ENCODE assay signal across 8 cellular contexts in the genomic region with DNA sequence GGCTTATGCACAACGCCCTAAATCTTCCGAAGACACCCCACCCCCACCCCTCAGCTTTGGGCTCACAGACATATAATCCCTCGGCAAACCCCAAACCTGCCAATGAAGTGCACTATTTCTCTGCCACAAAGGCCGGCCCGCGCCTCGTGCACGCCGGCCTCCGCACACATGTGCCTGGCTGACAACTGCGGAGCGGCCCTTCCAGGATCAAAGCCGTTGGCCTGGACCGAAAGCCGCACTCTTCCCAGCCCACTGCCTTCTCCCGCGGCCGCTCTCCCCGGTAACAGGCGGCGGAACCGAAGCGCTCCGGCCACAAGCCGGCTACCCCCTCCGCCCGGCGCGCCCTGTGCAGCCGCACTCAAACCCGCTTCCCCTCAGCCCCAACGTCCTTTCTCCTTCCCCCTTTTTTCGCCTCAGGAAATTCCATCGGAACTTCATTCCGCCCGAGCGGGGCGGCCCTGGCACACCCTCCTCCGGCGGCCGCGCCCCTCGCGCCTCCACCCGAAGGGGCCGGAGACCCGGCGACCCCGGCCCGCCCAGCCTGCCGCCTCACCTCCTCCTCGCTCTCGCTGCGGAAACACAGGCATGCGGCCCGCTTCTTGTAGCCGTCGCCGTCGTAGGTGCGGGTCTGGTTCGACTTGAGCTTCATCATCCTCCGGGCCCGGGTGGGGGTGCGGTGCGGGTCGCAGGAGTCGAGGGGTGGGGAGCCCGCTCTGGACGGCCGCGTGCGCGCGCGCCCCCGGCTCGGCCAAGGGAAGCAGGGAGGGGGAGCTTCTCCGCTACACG. TPM values are rescaled to one million over a fixed set of nuclear protein-coding genes. Genes with fewer than 3 reads are reported as not detected.
DNase-seq lines count a peak whose midpoint lies in the region; ATAC-seq and TF ChIP-seq lines count a peak whose summit lies in the region.

No MANE protein-coding gene starts in this region.

- peaks cover 1% of the 10 kb centered on the region for H3K36me3 Mint-ChIP-seq in activated naive CD4-positive, alpha-beta T cell treated with anti-CD3 and anti-CD28 coated beads, Interleukin-2, amount 10 ng/mL, durations not matched to agents 7 days and 5 days

- H3K4me3 ChIP-seq in upper lobe of right lung = peak overlapping the region; percentile 97

- DNase-seq in Daoy (ENCODE audit: low read depth) (peak; percentile 71), KBM-7 (peak; percentile 77), SHP77 treated with DMSO at 0.1 percent for 48 hours (lab: John Stamatoyannopoulos, UW) (peak; percentile 37), cardiac septum (ENCODE audit: low spot score) (peak; percentile 83), pons (ENCODE audit: low spot score) (peak; percentile 39), upper lobe of right lung (peak; percentile 85)
- peak; percentile 59 for DNase-seq in activated naive CD4-positive, alpha-beta T cell treated with anti-CD3 and anti-CD28 coated beads, Interleukin-2, amount 10 ng/mL, durations not matched to agents 7 days and 5 days

- H3K4me1 Mint-ChIP-seq in activated naive CD4-positive, alpha-beta T cell treated with anti-CD3 and anti-CD28 coated beads, Interleukin-2, amount 10 ng/mL, durations not matched to agents 7 days and 5 days = peaks cover 16% of the 10 kb centered on the region

- no peak overlapping the region for H3K4me3 Mint-ChIP-seq in activated naive CD4-positive, alpha-beta T cell treated with anti-CD3 and anti-CD28 coated beads, Interleukin-2, amount 10 ng/mL, durations not matched to agents 7 days and 5 days

- H3K9me3 ChIP-seq in upper lobe of right lung = no peaks in the 10 kb centered on the region

- no peaks in the 10 kb centered on the region for H3K36me3 ChIP-seq in upper lobe of right lung

- in situ Hi-C loops in KBM-7 (cut with MboI; ENCODE audit: low pct_unique_long_range_greater_than_20kb, low sequenced_read_pairs) = no loop called here

- no peak for TF ChIP-seq CTCF in upper lobe of right lung (IDR thresholded peaks at IDR 0.05)

- peaks cover 3% of the 10 kb centered on the region for H3K27me3 Mint-ChIP-seq in activated naive CD4-positive, alpha-beta T cell treated with anti-CD3 and anti-CD28 coated beads, Interleukin-2, amount 10 ng/mL, durations not matched to agents 7 days and 5 days

- peaks cover 24% of the 10 kb centered on the region for H3K4me1 ChIP-seq in upper lobe of right lung

- no peaks in the 10 kb centered on the region for H3K27me3 ChIP-seq in upper lobe of right lung

- H3K9me3 Mint-ChIP-seq in activated naive CD4-positive, alpha-beta T cell treated with anti-CD3 and anti-CD28 coated beads, Interleukin-2, amount 10 ng/mL, durations not matched to agents 7 days and 5 days = peaks cover 7% of the 10 kb centered on the region

- peak overlapping the region; percentile 91 for H3K27ac ChIP-seq in upper lobe of right lung

- H3K27ac Mint-ChIP-seq in activated naive CD4-positive, alpha-beta T cell treated with anti-CD3 and anti-CD28 coated beads, Interleukin-2, amount 10 ng/mL, durations not matched to agents 7 days and 5 days = no peak overlapping the region

- ATAC-seq in GM21717 (IDR thresholded peaks at IDR 0.05; ENCODE audit: unreplicated experiment) (peak; percentile 32), upper lobe of right lung (peak; percentile 53)

- intact Hi-C loops in cardiac septum (cut with DNase I) = loop anchor here (1.0 to 5.0 kb wide), 3 partner anchors 55 to 143 kb away; partner anchors contain the start of gene SMIM29
- intact Hi-C loops in upper lobe of right lung (cut with DNase I) = no loop called here

- CTCF ChIA-PET in activated naive CD4-positive, alpha-beta T cell treated with anti-CD3 and anti-CD28 coated beads, Interleukin-2, amount 10 ng/mL, durations not matched to agents 7 days and 5 days (lab: Charles Lee) = interaction anchor here (1.1 to 4.0 kb wide), 4 partner anchors 55 to 196 kb away, joined by 3 to 24 read pairs (median 4); partner anchors contain the start of gene SMIM29

RNA-seq across cellular contexts. Expression of gene NUDT3, which starts 0.6 kb away (rescaled TPM):
- total RNA-seq in Daoy (2014; rRNA removed; shearing (Covaris generic)) = 35.1 and 35.4 TPM in 2 replicates
- total RNA-seq in cardiac septum (38.2 TPM), upper lobe of right lung (29.1 TPM)

RNA-seq across cellular contexts. Expression of gene RPS10, which starts 34.0 kb away (rescaled TPM):
- 5,860 and 6,506 TPM in 2 replicates for total RNA-seq in Daoy (2014; rRNA removed; shearing (Covaris generic))
- total RNA-seq in cardiac septum = 542 TPM
- total RNA-seq in upper lobe of right lung = 875 TPM

Comparison
In these comparisons a context has a peak if more than half of its experiments do, and no peak if none do; other contexts are left out.
1. Peak in every context shown above with its lines: DNase-seq, ATAC-seq, H3K4me3 ChIP-seq and H3K27ac ChIP-seq.